10 cellular contexts compared by ENCODE assay signal in the genomic region with DNA sequence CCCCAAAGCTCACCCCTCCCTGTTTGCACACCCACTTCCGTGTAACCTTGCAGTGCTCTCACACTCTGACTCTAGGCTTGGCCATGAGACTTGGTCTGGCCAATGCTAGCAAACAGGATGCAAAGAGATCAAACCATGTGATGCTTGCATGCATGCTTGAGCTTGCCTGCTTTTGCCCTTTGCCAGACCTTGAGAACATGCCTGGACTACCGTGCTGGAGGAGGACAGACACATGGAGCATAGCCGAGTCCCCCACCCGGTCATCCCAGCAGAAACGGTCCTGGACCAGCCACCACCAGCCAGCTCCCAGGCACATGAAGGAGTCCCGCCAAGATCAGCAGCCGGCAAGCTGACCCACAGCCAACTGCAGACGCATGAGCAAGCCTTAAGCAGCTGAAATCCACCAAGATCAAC. TPM values are rescaled to one million over a fixed set of nuclear protein-coding genes. Genes with fewer than 3 reads are reported as not detected.
A peak's percentile ranks its signal among the peaks of the same experiment; 100 is the strongest.
DNase-seq lines count a peak whose midpoint lies in the region; ATAC-seq, FAIRE-seq and TF ChIP-seq lines count a peak whose summit lies in the region.
"Had no signal": no experiment of that assay in that cellular context is flagged by ENCODE, and none has a peak within 500 bp of the region (broad histone marks: within the 10 kb centered on the region; RNA-seq: fewer than 3 reads in every experiment).

No MANE protein-coding gene starts in this region.

- DNase-seq in GM12892 (ENCODE audit: insufficient read length): no peak
- DNase-seq in cerebellar nuclear complex (lab: John Stamatoyannopoulos, UW): peak; percentile 29 to 69
- peak; percentile 48 to 75 (median 56) for DNase-seq in ovary
- no peak for DNase-seq in COR-L47 (lab: John Stamatoyannopoulos, UW)
- no peak for DNase-seq in NCI-H2081 (lab: John Stamatoyannopoulos, UW)
- DNase-seq: NCI-H187 treated with DMSO at 0.1 percent for 48 hours had no signal

- no peak for TF ChIP-seq CTCF in ovary (IDR thresholded peaks at IDR 0.05)

- H3K27me3 ChIP-seq in ovary: no peaks in the 10 kb centered on the region
- H3K27me3 ChIP-seq: neutrophil had no signal

- FAIRE-seq in GM12892 (lab: Jason Lieb, UNC): peak; percentile 96

- TF ChIP-seq EP300 in ovary (IDR thresholded peaks at IDR 0.05): no peak

- H3K27ac ChIP-seq in ovary: no peak overlapping the region
- H3K27ac ChIP-seq: neutrophil had no signal

- H3K9me3 ChIP-seq in ovary: no peaks in the 10 kb centered on the region
- H3K9me3 ChIP-seq: neutrophil had no signal

- peak; percentile 64 for ATAC-seq in HG03159 (IDR thresholded peaks at IDR 0.05; ENCODE audit: unreplicated experiment)
- no peak for ATAC-seq in HG02938 (IDR thresholded peaks at IDR 0.05; ENCODE audit: unreplicated experiment)
- no peak for ATAC-seq in HG02642 (IDR thresholded peaks at IDR 0.05; ENCODE audit: poor library complexity, unreplicated experiment)

- H3K4me1 ChIP-seq in ovary (ENCODE audit: insufficient read depth): peaks cover 2% of the 10 kb centered on the region

- WGBS in ovary, 3 donors: 17 to 21% (median 20%) methylated on average over 8 of the region's 8 CpGs

- intact Hi-C loops in ovary (cut with DNase I): no loop called here

- TF ChIP-seq POLR2A in GM12892 (IDR thresholded peaks at IDR 0.05; ENCODE audit: low read depth, low read length) (no peak), ovary (IDR thresholded peaks at IDR 0.05) (no peak)

- H3K36me3 ChIP-seq in ovary: no peaks in the 10 kb centered on the region
- H3K36me3 ChIP-seq: neutrophil had no signal

- H3K4me3 ChIP-seq in ovary: no peak overlapping the region

RNA-seq across cellular contexts. Expression of a gene that starts 23.4 kb away (rescaled TPM):
- 3.4 TPM for polyA plus RNA-seq in GM12892 (2012; ENCODE audit: missing spikeins)
- total RNA-seq in ovary: 10 to 100 TPM in 5 of 7 donors, 1 to 10 TPM in 2; 4.6 to 14.1 (median 10.3) TPM
- polyA plus RNA-seq in ovary: 1 to 10 TPM; 8.8 to 8.9 TPM

RNA-seq across cellular contexts. Expression of a gene that starts 55.1 kb away (rescaled TPM):
- 48.5 TPM for polyA plus RNA-seq in GM12892 (2012; ENCODE audit: missing spikeins)
- total RNA-seq in ovary: 10 to 100 TPM; 32.1 to 56.8 (median 44.0) TPM
- 10 to 100 TPM; 33.0 to 36.3 TPM for polyA plus RNA-seq in ovary

Comparison
In these comparisons a context has a peak if more than half of its experiments do, and no peak if none do; other contexts are left out.
1. DNase-seq: peak in cerebellar nuclear complex (2 of 2) and ovary (5 of 5); none in GM12892 (single experiment), COR-L47 (single experiment) and NCI-H2081 (0 of 2).